In genomic region chr2:102871707-102872106, GRCh38 we compare ENCODE assay signal across 11 cellular contexts.
"Had no signal": no experiment of that assay in that cellular context is flagged by ENCODE, and none has a peak within 500 bp of the region (broad histone marks: within the 10 kb centered on the region; RNA-seq: fewer than 3 reads in every experiment).

No MANE protein-coding gene starts in this region.

- DNase-seq: GOT3, H7, H9, HCEC 1CT, HFFc6 had no signal

- H3K4me1 ChIP-seq: HAP-1 had no signal

- FAIRE-seq: H1, H54 had no signal

- ATAC-seq: GM23338, HCT116 had no signal

- H3K9ac ChIP-seq: GM23248 had no signal

- H3K9me3 ChIP-seq: HAP-1 had no signal

- H2AFZ ChIP-seq: GM23248, GM23338 had no signal

- H3K4me2 ChIP-seq: GM23338 had no signal

- H3K27ac ChIP-seq: GM23248 had no signal

- H3K4me3 ChIP-seq: GM23248, GM23338, HAP-1 had no signal

- H3K36me3 ChIP-seq: HAP-1 had no signal
